ENCODE assay signal across 8 cellular contexts in genomic region chr7:105917659-105918058, GRCh38.
"Had no signal": no experiment of that assay in that cellular context is flagged by ENCODE, and none has a peak within 500 bp of the region (broad histone marks: within the 10 kb centered on the region; RNA-seq: fewer than 3 reads in every experiment).

No MANE protein-coding gene starts in this region.

- ATAC-seq: GM12878 had no signal

- H3K4me3 ChIP-seq: GM12878 had no signal

- FAIRE-seq: G401.6, GM12878, GM12891, GM12892, GM18507, GM19239 had no signal

- DNase-seq: GDM1, GF-D8 had no signal
